In genomic region chr6:53455678-53456077, GRCh38 we compare ENCODE assay signal across 11 cellular contexts.
"Had no signal": no experiment of that assay in that cellular context is flagged by ENCODE, and none has a peak within 500 bp of the region (broad histone marks: within the 10 kb centered on the region; RNA-seq: fewer than 3 reads in every experiment).

No MANE protein-coding gene starts in this region.

- DNase-seq: GM23248, GOT3, H7, H9, HCEC 1CT, HFFc6 had no signal

- H3K4me1 ChIP-seq: HAP-1 had no signal

- H3K9me3 ChIP-seq: HAP-1 had no signal

- FAIRE-seq: H1, H54 had no signal

- H3K9ac ChIP-seq: GM23248 had no signal

- H3K36me3 ChIP-seq: HAP-1 had no signal

- H3K4me2 ChIP-seq: GM23338 had no signal

- ATAC-seq: GM23338, HCT116 had no signal

- H2AFZ ChIP-seq: GM23248, GM23338 had no signal

- H3K4me3 ChIP-seq: GM23248, GM23338, HAP-1 had no signal

- H3K27ac ChIP-seq: GM23248 had no signal
